ENCODE assay signal across 9 cellular contexts in the genomic region with DNA sequence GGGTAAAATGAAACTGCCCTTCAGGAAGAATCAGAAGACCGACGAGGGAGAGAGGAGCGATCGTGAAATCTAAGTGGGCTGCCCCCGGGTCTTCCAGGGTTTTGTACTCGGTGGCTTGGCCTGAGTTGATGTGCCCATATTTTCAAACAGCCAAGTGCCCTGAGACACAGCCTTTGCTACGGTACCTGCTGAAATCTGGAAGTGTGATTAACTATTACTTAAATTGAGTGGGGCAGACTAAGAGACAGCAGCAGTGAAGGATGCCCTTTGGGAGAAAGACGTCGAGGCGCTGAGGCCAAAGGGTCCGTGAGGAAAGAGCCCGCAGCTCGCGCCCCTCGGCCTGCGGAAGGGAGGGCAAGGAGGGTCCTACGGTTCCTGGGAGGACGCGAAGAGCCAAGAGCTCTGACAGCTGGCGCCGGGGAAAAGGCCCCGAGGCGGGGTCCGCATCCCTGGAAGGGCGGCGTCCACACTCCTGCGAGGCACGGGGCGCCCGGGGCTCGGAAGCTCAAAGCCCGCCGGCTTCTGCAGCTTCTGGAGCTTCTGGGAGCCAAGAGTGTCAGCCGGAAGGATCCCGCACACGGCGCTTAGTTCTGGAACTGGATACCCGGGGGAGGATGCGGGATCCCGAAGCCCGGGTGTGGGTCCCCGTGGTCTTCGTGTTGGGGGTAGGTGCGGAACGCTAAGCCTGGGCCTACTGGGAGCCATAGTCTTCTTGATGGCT. TPM values are rescaled to one million over a fixed set of nuclear protein-coding genes. Genes with fewer than 3 reads are reported as not detected.
DNase-seq lines count a peak whose midpoint lies in the region; FAIRE-seq and TF ChIP-seq lines count a peak whose summit lies in the region.
"Had no signal": no experiment of that assay in that cellular context is flagged by ENCODE, and none has a peak within 500 bp of the region (broad histone marks: within the 10 kb centered on the region; RNA-seq: fewer than 3 reads in every experiment).

No MANE protein-coding gene starts in this region.

- no peak overlapping the region for H2BK5ac ChIP-seq in H1 (ENCODE audit: low read depth, low read length)

- no peak overlapping the region for H3K27ac ChIP-seq in breast epithelium
- H3K27ac ChIP-seq in mammary epithelial cell (ENCODE audit: insufficient read depth, low read depth, low read length) = no peak overlapping the region
- no peak overlapping the region for H3K27ac ChIP-seq in H1 (ENCODE audit: low read depth, low read length)
- H3K27ac ChIP-seq in mesodermal cell (ENCODE audit: low read depth, low read length, severe bottlenecking) = peak overlapping the region; percentile 11
- H3K27ac ChIP-seq: thyroid gland had no signal

- no peak overlapping the region for H3K14ac ChIP-seq in H1 (ENCODE audit: insufficient read length)

- no peaks in the 10 kb centered on the region for H3K23me2 ChIP-seq in H1 (ENCODE audit: low read depth, low read length)

- TF ChIP-seq POLR2A in breast epithelium (IDR thresholded peaks at IDR 0.05) (no peak), H1 (IDR thresholded peaks at IDR 0.05; ENCODE audit: control extremely low read depth in 1 of 2, low read depth in 2 of 2, low read length in 2 of 2) (no peak)

- WGBS in mammary epithelial cell (ENCODE audit: low coverage, missing lambda C conversion rate) = 88% methylated on average over 44 of the region's 45 CpGs
- 92% methylated on average over 45 of the region's 45 CpGs; no CpG with 5 or more reads in 1 of the 2 experiments for WGBS in H1 (ENCODE audit: extremely low coverage in 1 of 2, insufficient coverage in 1 of 2, insufficient read length in 1 of 2, insufficient replicate concordance in 2 of 2, low coverage in 1 of 2, low lambda C conversion rate in 2 of 2, missing lambda C conversion rate in 1 of 2), 2 experiments
- WGBS in mesodermal cell (ENCODE audit: insufficient coverage in 2 of 2), 2 experiments = 94 to 96% methylated on average over 45 of the region's 45 CpGs

- no peak overlapping the region for H2BK12ac ChIP-seq in H1 (ENCODE audit: low read depth, low read length)

- H3K9me3 ChIP-seq in breast epithelium (no peaks in the 10 kb centered on the region), mammary epithelial cell (replicated peaks; ENCODE audit: insufficient read depth, low read length) (no peaks in the 10 kb centered on the region), H1 (ENCODE audit: insufficient read depth in 2 of 2, low read depth in 1 of 2, low read length in 1 of 2) (no peaks in the 10 kb centered on the region), mesodermal cell (ENCODE audit: control insufficient read depth, low read length) (peaks cover 4% of the 10 kb centered on the region)
- H3K9me3 ChIP-seq: thyroid gland had no signal

- no peak for TF ChIP-seq EP300 in H1 (IDR thresholded peaks at IDR 0.05; ENCODE audit: borderline replicate concordance in 1 of 2, low read depth in 2 of 2, low read length in 2 of 2)

- dilution Hi-C loops in mammary epithelial cell (cut with HindIII; ENCODE audit: low sequenced_read_pairs) = no loop called here

- in situ Hi-C loops in mammary epithelial cell (cut with MboI; ENCODE audit: low sequenced_read_pairs in 2 of 2) = no loop called here

- CTCF ChIA-PET in mammary epithelial cell (lab: Charles Lee; ENCODE audit: low non-redundant PET) (no interaction called here), H1 (lab: Charles Lee; ENCODE audit: partially characterized antibody) (interaction anchor here (0.6 to 29.9 kb wide), 7 partner anchors 8 to 535 kb away, joined by 3 to 723 read pairs (median 4); no protein-coding TSS in a partner anchor)

- no peak overlapping the region for H2AK5ac ChIP-seq in H1 (ENCODE audit: low read depth, low read length)

- H4K91ac ChIP-seq in H1 (replicated peaks; ENCODE audit: insufficient read length, low read length) = no peak overlapping the region

- no peak overlapping the region for H3K23ac ChIP-seq in H1 (ENCODE audit: insufficient read length)

- no peak for FAIRE-seq in H1 (lab: Jason Lieb, UNC)

- H3K4me2 ChIP-seq in mammary epithelial cell (ENCODE audit: insufficient read depth, low read depth, low read length) (no peak overlapping the region), H1 (ENCODE audit: insufficient read depth in 1 of 2, low read depth in 2 of 2, low read length in 2 of 2) (no peak overlapping the region)

- POLR2A ChIA-PET in H1 (lab: Charles Lee; ENCODE audit: partially characterized antibody) = interaction anchor here (0.9 kb wide), 3 partner anchors 31 to 181 kb away, joined by 3 read pairs; no protein-coding TSS in a partner anchor

- H3K36me3 ChIP-seq in breast epithelium (no peaks in the 10 kb centered on the region), mammary epithelial cell (ENCODE audit: insufficient read depth, low read length) (no peaks in the 10 kb centered on the region), H1 (ENCODE audit: control insufficient read depth in 2 of 4, insufficient read depth in 4 of 4, low read length in 3 of 4) (no peaks in the 10 kb centered on the region), mesodermal cell (ENCODE audit: control insufficient read depth, insufficient read depth, low read length) (no peaks in the 10 kb centered on the region)
- H3K36me3 ChIP-seq: thyroid gland had no signal

- intact Hi-C loops in breast epithelium (cut with DNase I; ENCODE audit: low total_unique reads) = no loop called here
- intact Hi-C loops in mammary epithelial cell (cut with micrococcal nuclease) = no loop called here

- no peak overlapping the region for H4K5ac ChIP-seq in H1 (ENCODE audit: insufficient read length, low read depth, low read length)

- BruUV-seq in mammary epithelial cell (replicated peaks; lab: Mats Ljungman, UMichigan) = no TSS peak

- H3K4me3 ChIP-seq in breast epithelium (no peak overlapping the region), mammary epithelial cell (replicated peaks in 1 of 3; ENCODE audit: insufficient read depth in 1 of 3, low read depth in 2 of 3, low read length in 3 of 3) (no peak overlapping the region), H1 (ENCODE audit: extremely low read depth in 1 of 4, insufficient read depth in 2 of 4, low read depth in 3 of 4, low read length in 4 of 4) (no peak overlapping the region), mesodermal cell (ENCODE audit: extremely low read depth, insufficient read depth, low read length, poor library complexity, severe bottlenecking) (no peak overlapping the region)
- H3K4me3 ChIP-seq: thyroid gland had no signal

- DNase-seq in breast epithelium (ENCODE audit: low spot score in 2 of 2) = peak; percentile 28 to 67
- DNase-seq in mammary epithelial cell = no peak
- peak in 1 of 2 experiments; percentile 81 for DNase-seq in H1 (ENCODE audit: low read depth in 1 of 2, low spot score in 2 of 2)
- DNase-seq in ureter (ENCODE audit: low spot score) = peak; percentile 65
- DNase-seq in stimulated activated CD8-positive, alpha-beta memory T cell treated with anti-CD3 and anti-CD28 coated beads, Interleukin-4, amount 100 ng/mL, for 48 hours = no peak
- no peak for DNase-seq in NCI-H345 treated with DMSO at 0.1 percent for 48 hours (lab: John Stamatoyannopoulos, UW; ENCODE audit: unreplicated experiment)
- no peak for DNase-seq in UCSD-AML1 (lab: John Stamatoyannopoulos, UW; ENCODE audit: unreplicated experiment)

- no peak overlapping the region for H3K56ac ChIP-seq in H1 (replicated peaks; ENCODE audit: insufficient read length, low read depth, low read length)

- H2BK120ac ChIP-seq in H1 (replicated peaks; ENCODE audit: low read depth, low read length) = no peak overlapping the region

- H3K9ac ChIP-seq in mammary epithelial cell (ENCODE audit: insufficient read depth, low read length) = no peak overlapping the region
- no peak overlapping the region for H3K9ac ChIP-seq in H1 (replicated peaks in 1 of 4; ENCODE audit: extremely low read depth in 1 of 4, low read depth in 3 of 4, low read length in 3 of 4)

- no peak overlapping the region for H3K4ac ChIP-seq in H1 (replicated peaks; ENCODE audit: insufficient read length, low read depth, low read length)

- H2AFZ ChIP-seq in mammary epithelial cell (ENCODE audit: low read depth, low read length) = no peak overlapping the region
- H2AFZ ChIP-seq in H1 (ENCODE audit: low read length) = no peak overlapping the region

- H3K4me1 ChIP-seq in breast epithelium = no peaks in the 10 kb centered on the region
- H3K4me1 ChIP-seq in mammary epithelial cell (ENCODE audit: insufficient read depth, low read length) = no peaks in the 10 kb centered on the region
- peaks cover 0 to 4% (median 0%) of the 10 kb centered on the region in 4 experiments; a peak in 2 of 7 replicates for H3K4me1 ChIP-seq in H1 (replicated peaks in 1 of 4; ENCODE audit: control insufficient read depth in 3 of 4, insufficient read depth in 4 of 4, low read length in 3 of 4)
- no peaks in the 10 kb centered on the region for H3K4me1 ChIP-seq in mesodermal cell (ENCODE audit: control insufficient read depth, insufficient read depth, low read length, poor library complexity, severe bottlenecking)

- H4K20me1 ChIP-seq in mammary epithelial cell (ENCODE audit: insufficient read depth, low read length) (no peaks in the 10 kb centered on the region), H1 (replicated peaks in 1 of 2; ENCODE audit: control insufficient read depth in 1 of 2, insufficient read depth in 2 of 2, low read length in 2 of 2) (no peaks in the 10 kb centered on the region)

- H3K79me1 ChIP-seq in H1 (ENCODE audit: low read depth, low read length) = no peaks in the 10 kb centered on the region

- no peaks in the 10 kb centered on the region for H3K79me2 ChIP-seq in mammary epithelial cell (ENCODE audit: insufficient read depth, low read length)
- no peaks in the 10 kb centered on the region for H3K79me2 ChIP-seq in H1 (ENCODE audit: control insufficient read depth in 1 of 2, insufficient read depth in 2 of 2, low read length in 2 of 2)

- no peak overlapping the region for H2BK20ac ChIP-seq in H1 (ENCODE audit: low read length)

- H4K8ac ChIP-seq in H1 (ENCODE audit: extremely low read depth, insufficient read depth, low read length) = peak overlapping the region; percentile 79; the same call in 1 of the 2 replicates

- H3K18ac ChIP-seq in H1 (ENCODE audit: extremely low read depth, low read length) = no peak overlapping the region

- H3K27me3 ChIP-seq in breast epithelium (peaks cover 0 to 13% of the 10 kb centered on the region in 2 donors), mammary epithelial cell (ENCODE audit: insufficient read depth, low read length) (peaks cover 28% of the 10 kb centered on the region), H1 (replicated peaks in 1 of 4; ENCODE audit: control insufficient read depth in 3 of 4, extremely low read depth in 1 of 4, insufficient read depth in 3 of 4, low read length in 3 of 4) (peaks cover 0 to 2% (median 0%) of the 10 kb centered on the region in 4 experiments; a peak in 1 of 7 replicates)

- no peak for TF ChIP-seq RAD21 in H1 (IDR thresholded peaks at IDR 0.05 in 1 of 2, conservative IDR thresholded peaks at IDR 0.05 in 1 of 2; ENCODE audit: low read depth in 2 of 2, low read length in 2 of 2)

- no peak overlapping the region for H2BK15ac ChIP-seq in H1 (ENCODE audit: low read length)

- TF ChIP-seq CTCF in breast epithelium (IDR thresholded peaks at IDR 0.05) = no peak
- TF ChIP-seq CTCF in mammary epithelial cell (conservative IDR thresholded peaks at IDR 0.05 in 1 of 2, IDR thresholded peaks at IDR 0.05 in 1 of 2; ENCODE audit: extremely low read depth in 1 of 2, insufficient read depth in 1 of 2, low read depth in 1 of 2, low read length in 2 of 2) = no peak
- no peak for TF ChIP-seq CTCF in H1 (IDR thresholded peaks at IDR 0.05; ENCODE audit: control extremely low read depth in 1 of 3, insufficient read depth in 1 of 3, low read depth in 1 of 3, low read length in 3 of 3)

RNA-seq across cellular contexts. Expression of gene RNU1-4, which starts 15.4 kb away (rescaled TPM):
- under 1 TPM; under 0.01 TPM for total RNA-seq in breast epithelium
- total RNA-seq in mammary epithelial cell = 1,000 to 10,000 TPM in 1 of 2 donors, under 1 TPM in 1; under 0.01 to 1,042 TPM
- polyA plus RNA-seq in mammary epithelial cell = not detected
- under 0.01 TPM for polyA minus RNA-seq in mammary epithelial cell
- total RNA-seq in H1 (2021; fragmentation: NEBNext Ultra II Directional; extraction: Animal tissue kit (Norgen Biotek cat#: 25700)) = 1,303 and 1,497 TPM in 2 replicates
- polyA plus RNA-seq in H1 (2011; rRNA removed) = under 0.01 and 145 TPM in 2 replicates
- under 0.01 TPM for polyA plus RNA-seq in H1 (2011; cell fraction: cytosol; rRNA removed)
- polyA plus RNA-seq in H1 (2011; cell fraction: nucleus; rRNA removed) = under 0.01 TPM
- 20.3 to 94.3 TPM in 2 of 4 replicates, not detected in the others for polyA plus RNA-seq in H1 (2012, experiment 1 of 2)
- polyA plus RNA-seq in H1 (2012, experiment 2 of 2) = not detected
- polyA plus RNA-seq in H1 (2013, experiment 1 of 2) = not detected
- polyA plus RNA-seq in H1 (2013, experiment 2 of 2) = not detected
- 10,411 and 22,262 TPM in 2 replicates for polyA minus RNA-seq in H1 (2011; rRNA and poly(A)+ RNA removed)
- 59,319 TPM for polyA minus RNA-seq in H1 (2011; cell fraction: cytosol; rRNA and poly(A)+ RNA removed)
- 43,973 TPM for polyA minus RNA-seq in H1 (2011; cell fraction: nucleus; rRNA and poly(A)+ RNA removed)
- 6,211 TPM for polyA plus RNA-seq in mesodermal cell (2013, experiment 1 of 2)
- polyA plus RNA-seq in mesodermal cell (2013, experiment 2 of 2) = 13,330 TPM
- 1,626 TPM for total RNA-seq in ureter

RNA-seq across cellular contexts. Expression of gene RNU1-3, which starts 58.1 kb away (rescaled TPM):
- total RNA-seq in breast epithelium (under 1 TPM; under 0.01 TPM), mammary epithelial cell (1,000 to 10,000 TPM in 1 of 2 donors, under 1 TPM in 1; under 0.01 to 1,042 TPM), ureter (1,626 TPM)
- polyA plus RNA-seq in mammary epithelial cell (not detected), H1 (2011; rRNA removed) (under 0.01 and 145 TPM in 2 replicates)
- under 0.01 TPM for polyA minus RNA-seq in mammary epithelial cell
- total RNA-seq in H1 (2021; fragmentation: NEBNext Ultra II Directional; extraction: Animal tissue kit (Norgen Biotek cat#: 25700)) = 1,303 and 1,497 TPM in 2 replicates
- under 0.01 TPM for polyA plus RNA-seq in H1 (2011; cell fraction: cytosol; rRNA removed)
- polyA plus RNA-seq in H1 (2011; cell fraction: nucleus; rRNA removed) = under 0.01 TPM
- polyA plus RNA-seq in H1 (2012, experiment 1 of 2) = 20.3 to 94.3 TPM in 2 of 4 replicates, not detected in the others
- polyA plus RNA-seq in H1 (2012, experiment 2 of 2) = not detected
- polyA plus RNA-seq in H1 (2013, experiment 1 of 2) = not detected
- polyA plus RNA-seq in H1 (2013, experiment 2 of 2) = not detected
- polyA minus RNA-seq in H1 (2011; rRNA and poly(A)+ RNA removed) = 10,411 and 22,262 TPM in 2 replicates
- 63,669 TPM for polyA minus RNA-seq in H1 (2011; cell fraction: cytosol; rRNA and poly(A)+ RNA removed)
- polyA minus RNA-seq in H1 (2011; cell fraction: nucleus; rRNA and poly(A)+ RNA removed) = 43,973 TPM
- 6,211 TPM for polyA plus RNA-seq in mesodermal cell (2013, experiment 1 of 2)
- polyA plus RNA-seq in mesodermal cell (2013, experiment 2 of 2) = 13,330 TPM

Comparison
In these comparisons a context has a peak if more than half of its experiments do, and no peak if none do; other contexts are left out.
1. DNase-seq: peak in breast epithelium (2 of 2) and ureter (single experiment); none in mammary epithelial cell (single experiment), stimulated activated CD8-positive, alpha-beta memory T cell treated with anti-CD3 and anti-CD28 coated beads, Interleukin-4, amount 100 ng/mL, for 48 hours (single experiment), NCI-H345 treated with DMSO at 0.1 percent for 48 hours (single experiment) and UCSD-AML1 (single experiment).